21 cellular contexts compared by ENCODE assay signal in the genomic region with DNA sequence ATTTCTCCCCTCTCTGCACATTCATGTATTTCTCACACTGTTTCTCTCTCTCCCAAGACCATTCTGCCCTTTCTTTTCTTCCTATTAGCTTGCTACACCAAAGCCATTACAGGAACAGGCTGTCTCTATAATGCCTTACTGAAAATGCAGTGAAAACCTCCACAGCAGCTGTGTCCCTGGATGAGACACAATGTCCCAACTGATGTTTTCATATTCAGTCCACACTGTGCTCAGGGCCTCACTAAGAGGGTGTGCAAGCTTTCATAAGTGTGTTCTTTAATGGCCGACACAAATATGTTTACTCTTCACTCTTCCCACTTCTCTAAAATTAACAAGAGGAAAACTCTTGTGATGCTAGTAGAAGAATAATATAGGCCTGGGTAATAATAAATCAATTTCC.
A peak's percentile ranks its signal among the peaks of the same experiment; 100 is the strongest.
DNase-seq lines count a peak whose midpoint lies in the region; ATAC-seq and TF ChIP-seq lines count a peak whose summit lies in the region.
"Had no signal": no experiment of that assay in that cellular context is flagged by ENCODE, and none has a peak within 500 bp of the region (broad histone marks: within the 10 kb centered on the region; RNA-seq: fewer than 3 reads in every experiment).

No MANE protein-coding gene starts in this region.

- no peaks in the 10 kb centered on the region for H3K27me3 Mint-ChIP-seq in GM23338 (ENCODE audit: insufficient read depth, low read depth, poor library complexity)
- H3K27me3 Mint-ChIP-seq in natural killer cell treated with Interleukin-12 subunit alpha and Interleukin-12 subunit beta and Interleukin-15 and Interleukin-18, amount 100 ng/mL, for 72 hours: peaks cover 0 to 7% of the 10 kb centered on the region in 2 donors
- H3K27me3 Mint-ChIP-seq: CD4-positive, alpha-beta memory T cell had no signal

- DNase-seq in GM23338 (ENCODE audit: low spot score) (no peak), brain microvascular endothelial cell (no peak), osteoblast (ENCODE audit: insufficient read length, low spot score, missing footprints) (no peak), testis (no peak), left colon (no peak)
- DNase-seq in natural killer cell treated with Interleukin-12 subunit alpha and Interleukin-12 subunit beta and Interleukin-15 and Interleukin-18, amount 100 ng/mL, for 72 hours (ENCODE audit: low spot score): no peak
- DNase-seq: CD4-positive, alpha-beta memory T cell; DMS153; Karpas-422; NCI-H1048; NCI-H1417 treated with DMSO at 0.1 percent for 48 hours; NCI-H187; NCI-H446; NCI-H526; PC-9; SHP77 treated with DMSO at 0.1 percent for 48 hours; SK-N-SH had no signal

- no peak overlapping the region for H3K4me2 ChIP-seq in GM23338
- no peak overlapping the region for H3K4me2 ChIP-seq in osteoblast (ENCODE audit: insufficient read depth, low read length)
- H3K4me2 ChIP-seq: A549, PC-9 had no signal

- no peak overlapping the region for H3K4me3 ChIP-seq in GM23338
- H3K4me3 ChIP-seq in brain microvascular endothelial cell (ENCODE audit: low read depth, low read length): no peak overlapping the region
- H3K4me3 ChIP-seq in osteoblast (ENCODE audit: insufficient read depth, low read length): no peak overlapping the region
- no peak overlapping the region for H3K4me3 ChIP-seq in testis
- H3K4me3 ChIP-seq: A549, MG63, PC-9 had no signal

- no peaks in the 10 kb centered on the region for H3K36me3 ChIP-seq in GM23338 (ENCODE audit: insufficient read depth)
- no peaks in the 10 kb centered on the region for H3K36me3 ChIP-seq in brain microvascular endothelial cell (replicated peaks)
- no peaks in the 10 kb centered on the region for H3K36me3 ChIP-seq in osteoblast (ENCODE audit: insufficient read depth, low read length)
- no peaks in the 10 kb centered on the region for H3K36me3 ChIP-seq in testis (ENCODE audit: low read depth, missing control alignments)
- H3K36me3 ChIP-seq: MG63 had no signal

- no peak overlapping the region for H3K27ac Mint-ChIP-seq in GM23338
- no peak overlapping the region for H3K27ac Mint-ChIP-seq in natural killer cell treated with Interleukin-12 subunit alpha and Interleukin-12 subunit beta and Interleukin-15 and Interleukin-18, amount 100 ng/mL, for 72 hours
- H3K27ac Mint-ChIP-seq: CD4-positive, alpha-beta memory T cell had no signal

- peaks cover 7% of the 10 kb centered on the region; the same call in 1 of the 2 replicates for H3K9me2 ChIP-seq in GM23338 (ENCODE audit: insufficient read depth)
- H3K9me2 ChIP-seq: SK-N-SH had no signal

- TF ChIP-seq CTCF in GM23338 (conservative IDR thresholded peaks at IDR 0.05; ENCODE audit: low read depth in 2 of 2) (no peak), brain microvascular endothelial cell (IDR thresholded peaks at IDR 0.05; ENCODE audit: low read depth, low read length, missing control alignments) (no peak), osteoblast (IDR thresholded peaks at IDR 0.05; ENCODE audit: extremely low read depth, low read depth, low read length) (no peak), testis (IDR thresholded peaks at IDR 0.05) (no peak)

- H3K4me1 Mint-ChIP-seq in GM23338: peaks cover 11% of the 10 kb centered on the region; the same call in 2 of the 3 replicates
- no peaks in the 10 kb centered on the region for H3K4me1 Mint-ChIP-seq in natural killer cell treated with Interleukin-12 subunit alpha and Interleukin-12 subunit beta and Interleukin-15 and Interleukin-18, amount 100 ng/mL, for 72 hours (ENCODE audit: low read depth in 2 of 2)
- H3K4me1 Mint-ChIP-seq: CD4-positive, alpha-beta memory T cell had no signal

- H3K9me3 ChIP-seq in osteoblast (ENCODE audit: low read depth, low read length) (no peaks in the 10 kb centered on the region), testis (no peaks in the 10 kb centered on the region)
- H3K9me3 ChIP-seq: A549, MG63, SK-N-SH had no signal

- H2AFZ ChIP-seq in GM23338 (0 out of 2 replicates have a peak overlapping the region, but pooled peaks have one; percentile 73), osteoblast (ENCODE audit: low read length) (no peak overlapping the region)
- H2AFZ ChIP-seq: PC-9 had no signal

- H3K4me1 ChIP-seq in GM23338 (ENCODE audit: insufficient read depth): peaks cover 8% of the 10 kb centered on the region; the same call in 1 of the 2 replicates
- peaks cover 30% of the 10 kb centered on the region for H3K4me1 ChIP-seq in osteoblast (ENCODE audit: insufficient read depth, low read length)
- H3K4me1 ChIP-seq in testis: peaks cover 42% of the 10 kb centered on the region
- H3K4me1 ChIP-seq: A549 had no signal

- H3F3A ChIP-seq in GM23338 (replicated peaks; ENCODE audit: low read depth): no peaks in the 10 kb centered on the region

- in situ Hi-C loops in brain microvascular endothelial cell (cut with HindIII; ENCODE audit: low pct_ligation_motif_present, low sequenced_read_pairs): no loop called here

- peaks cover 16% of the 10 kb centered on the region for H3K9me3 Mint-ChIP-seq in GM23338
- H3K9me3 Mint-ChIP-seq in natural killer cell treated with Interleukin-12 subunit alpha and Interleukin-12 subunit beta and Interleukin-15 and Interleukin-18, amount 100 ng/mL, for 72 hours: no peaks in the 10 kb centered on the region

- no peaks in the 10 kb centered on the region for H4K20me1 ChIP-seq in GM23338 (replicated peaks; ENCODE audit: insufficient read depth)
- H4K20me1 ChIP-seq in osteoblast (ENCODE audit: insufficient read depth, low read length): no peaks in the 10 kb centered on the region

- intact Hi-C loops in testis (cut with DNase I; ENCODE audit: low total_unique reads) (no loop called here), left colon (cut with DNase I, micrococcal nuclease) (no loop called here)

- H3K36me3 Mint-ChIP-seq in GM23338 (ENCODE audit: low read depth): peaks cover 9% of the 10 kb centered on the region
- no peaks in the 10 kb centered on the region for H3K36me3 Mint-ChIP-seq in natural killer cell treated with Interleukin-12 subunit alpha and Interleukin-12 subunit beta and Interleukin-15 and Interleukin-18, amount 100 ng/mL, for 72 hours
- H3K36me3 Mint-ChIP-seq: CD4-positive, alpha-beta memory T cell had no signal

- H3K79me2 ChIP-seq in GM23338 (replicated peaks; ENCODE audit: insufficient read depth): no peaks in the 10 kb centered on the region
- H3K79me2 ChIP-seq in osteoblast (ENCODE audit: insufficient read depth, low read length): no peaks in the 10 kb centered on the region

- H3K27me3 ChIP-seq in GM23338 (ENCODE audit: insufficient read depth) (no peaks in the 10 kb centered on the region), brain microvascular endothelial cell (replicated peaks) (no peaks in the 10 kb centered on the region), osteoblast (ENCODE audit: insufficient read depth, low read length) (no peaks in the 10 kb centered on the region), testis (no peaks in the 10 kb centered on the region)
- H3K27me3 ChIP-seq: MG63 had no signal

- H3K4me3 Mint-ChIP-seq in GM23338: no peak overlapping the region
- H3K4me3 Mint-ChIP-seq in natural killer cell treated with Interleukin-12 subunit alpha and Interleukin-12 subunit beta and Interleukin-15 and Interleukin-18, amount 100 ng/mL, for 72 hours: no peak overlapping the region
- H3K4me3 Mint-ChIP-seq: CD4-positive, alpha-beta memory T cell had no signal

- ATAC-seq in GM23338 (no peak), GM18909 (IDR thresholded peaks at IDR 0.05; ENCODE audit: poor library complexity, unreplicated experiment) (no peak), left colon (no peak)
- no peak for ATAC-seq in natural killer cell treated with Interleukin-12 subunit alpha and Interleukin-12 subunit beta and Interleukin-15 and Interleukin-18, amount 100 ng/mL, for 72 hours
- ATAC-seq: A549 had no signal

- no peak overlapping the region for H3K27ac ChIP-seq in GM23338 (ENCODE audit: low read depth)
- H3K27ac ChIP-seq in brain microvascular endothelial cell: peak overlapping the region; percentile 77
- peak overlapping the region; percentile 75 for H3K27ac ChIP-seq in osteoblast (ENCODE audit: low read depth, low read length)
- peak overlapping the region; percentile 66 to 80 for H3K27ac ChIP-seq in testis
- H3K27ac ChIP-seq: A549, PC-9, RWPE1 had no signal

- WGBS in testis, 2 donors: 42 to 50% methylated on average over 1 of the region's 1 CpG

- TF ChIP-seq POLR2A in testis (IDR thresholded peaks at IDR 0.05): no peak

TF ChIP-seq in GM23338, 12 proteins besides CTCF, POLR2A, EP300 and RAD21 (continues in another document):
- TF ChIP-seq EZH2phosphoT487 (IDR thresholded peaks at IDR 0.05; ENCODE audit: unreplicated experiment) (no peak), NANOG (IDR thresholded peaks at IDR 0.05; ENCODE audit: borderline replicate concordance) (no peak)
